8 cellular contexts compared by ENCODE assay signal in genomic region chr2:196166876-196167275, GRCh38. TPM values are rescaled to one million over a fixed set of nuclear protein-coding genes. Genes with fewer than 3 reads are reported as not detected.
DNase-seq lines count a peak whose midpoint lies in the region; ATAC-seq and TF ChIP-seq lines count a peak whose summit lies in the region.

No MANE protein-coding gene starts in this region.

- peaks cover 38% of the 10 kb centered on the region for H3K4me1 Mint-ChIP-seq in activated T-cell treated with anti-CD3 and anti-CD28 coated beads, Interleukin-2, amount 50 U/mL, for 4 hours (ENCODE audit: low read depth)
- peaks cover 22% of the 10 kb centered on the region for H3K4me1 Mint-ChIP-seq in type B pancreatic cell (ENCODE audit: unreplicated experiment)

- H3K4me3 Mint-ChIP-seq in activated T-cell treated with anti-CD3 and anti-CD28 coated beads, Interleukin-2, amount 50 U/mL, for 4 hours, result peak overlapping the region; percentile 98
- H3K4me3 Mint-ChIP-seq in type B pancreatic cell, result peak overlapping the region; percentile 1

- H3K27ac Mint-ChIP-seq in type B pancreatic cell, result peak overlapping the region; percentile 29

- H3K27ac ChIP-seq in RWPE2 (ENCODE audit: poor library complexity, severe bottlenecking) (peak overlapping the region; percentile 79), epithelial cell of prostate (peak overlapping the region; percentile 78), tibial nerve (peak overlapping the region in 1 of 4 donors; percentile 32)

- TF ChIP-seq EP300 in tibial nerve (IDR thresholded peaks at IDR 0.05), result no peak

- TF ChIP-seq CTCF in RWPE2 (IDR thresholded peaks at IDR 0.05; ENCODE audit: poor library complexity, severe bottlenecking) (no peak), type B pancreatic cell (conservative IDR thresholded peaks at IDR 0.05) (no peak), tibial nerve (IDR thresholded peaks at IDR 0.05) (no peak)

- H3K9me3 Mint-ChIP-seq in activated T-cell treated with anti-CD3 and anti-CD28 coated beads, Interleukin-2, amount 50 U/mL, for 4 hours, result no peaks in the 10 kb centered on the region
- H3K9me3 Mint-ChIP-seq in type B pancreatic cell, result no peaks in the 10 kb centered on the region

- no peak for ATAC-seq in activated T-cell treated with anti-CD3 and anti-CD28 coated beads, Interleukin-2, amount 50 U/mL, for 4 hours
- ATAC-seq in RWPE2 (ENCODE audit: low read depth) (peak; percentile 50; the same call in 2 of the 3 replicates), left colon (no peak), HG02642 (IDR thresholded peaks at IDR 0.05; ENCODE audit: poor library complexity, unreplicated experiment) (no peak)

- intact Hi-C loops in left colon (cut with DNase I, micrococcal nuclease), result no loop called here

- no peaks in the 10 kb centered on the region for H3K27me3 Mint-ChIP-seq in activated T-cell treated with anti-CD3 and anti-CD28 coated beads, Interleukin-2, amount 50 U/mL, for 4 hours (ENCODE audit: low read depth)
- H3K27me3 Mint-ChIP-seq in type B pancreatic cell, result peaks cover 3% of the 10 kb centered on the region

- no peak for DNase-seq in activated T-cell treated with anti-CD3 and anti-CD28 coated beads, Interleukin-2, amount 50 U/mL, for 4 hours
- no peak for DNase-seq in activated T-cell treated with anti-CD3 and anti-CD28 coated beads, Interleukin-2, amount 50 U/mL, for 1 hour
- DNase-seq in RWPE2 (ENCODE audit: low spot score), result no peak
- no peak for DNase-seq in epithelial cell of prostate (ENCODE audit: low read depth, low spot score)
- DNase-seq in type B pancreatic cell (ENCODE audit: extremely low spot score, unreplicated experiment), result no peak
- no peak for DNase-seq in left colon
- no peak for DNase-seq in tibial nerve (ENCODE audit: low spot score in 2 of 2)

- no peak for TF ChIP-seq POLR2A in tibial nerve (IDR thresholded peaks at IDR 0.05)

- peaks cover 49% of the 10 kb centered on the region for H3K36me3 Mint-ChIP-seq in activated T-cell treated with anti-CD3 and anti-CD28 coated beads, Interleukin-2, amount 50 U/mL, for 4 hours (ENCODE audit: insufficient read depth)
- H3K36me3 Mint-ChIP-seq in type B pancreatic cell, result peaks cover 4% of the 10 kb centered on the region

- H3K36me3 ChIP-seq in RWPE2 (ENCODE audit: low read depth), result peaks cover 14% of the 10 kb centered on the region
- H3K36me3 ChIP-seq in tibial nerve, result peaks cover 0 to 11% (median 6%) of the 10 kb centered on the region in 3 donors

- H3K4me1 ChIP-seq in RWPE2 (ENCODE audit: insufficient read depth, poor library complexity, severe bottlenecking) (peaks cover 38% of the 10 kb centered on the region), tibial nerve (peaks cover 0 to 15% (median 6%) of the 10 kb centered on the region in 4 donors)

- 51 to 79% methylated on average over 1 of the region's 1 CpG for WGBS in tibial nerve, 2 donors

- H3K27me3 ChIP-seq in RWPE2 (ENCODE audit: insufficient read depth, poor library complexity, severe bottlenecking) (no peaks in the 10 kb centered on the region), tibial nerve (no peaks in the 10 kb centered on the region)

- no peak overlapping the region for H3K4me3 ChIP-seq in RWPE2 (ENCODE audit: severe bottlenecking)
- peak overlapping the region in 2 of 4 donors; percentile 14 to 95 for H3K4me3 ChIP-seq in tibial nerve

- no peaks in the 10 kb centered on the region for H3K9me3 ChIP-seq in RWPE2 (ENCODE audit: severe bottlenecking)
- no peaks in the 10 kb centered on the region for H3K9me3 ChIP-seq in tibial nerve

RNA-seq across cellular contexts. Expression of gene STK17B, which starts 4.5 kb away (rescaled TPM):
- 100 to 1,000 TPM; 107 to 166 (median 129) TPM for total RNA-seq in activated T-cell treated with anti-CD3 and anti-CD28 coated beads, Interleukin-2, amount 50 U/mL, for 4 hours
- total RNA-seq in type B pancreatic cell (ENCODE audit: low replicate concordance) (20.0 and 27.2 TPM in 2 replicates), left colon (10 to 100 TPM; 43.1 to 59.9 TPM), tibial nerve (10 to 100 TPM; 35.1 to 73.9 (median 45.4) TPM)
